ENCODE assay signal across 1 cellular context in the genomic region with DNA sequence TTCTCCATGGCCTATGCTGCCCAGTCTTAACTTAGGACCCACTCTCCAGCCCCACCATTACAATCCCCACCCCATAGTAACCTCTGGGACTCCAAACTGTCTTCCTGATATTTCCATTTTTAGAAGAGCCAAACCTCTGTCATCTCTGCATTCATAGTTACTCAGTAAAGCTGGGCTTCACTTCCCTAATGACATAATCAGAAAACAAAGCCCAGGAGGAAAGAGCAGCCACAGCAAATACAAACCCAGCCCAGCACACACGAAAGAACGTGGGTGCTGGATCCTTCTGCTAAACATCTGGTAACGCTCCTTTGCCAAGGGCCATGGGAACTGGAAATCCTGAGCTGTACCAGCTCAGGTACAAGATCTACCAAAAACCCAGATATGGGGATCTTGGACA.
TF ChIP-seq lines count a peak whose summit lies in the region.

No MANE protein-coding gene starts in this region.

TF ChIP-seq in IMR-90, 13 proteins besides CTCF, POLR2A, EP300 and RAD21:
- TF ChIP-seq RCOR1 (IDR thresholded peaks at IDR 0.05; ENCODE audit: insufficient replicate concordance, low read length) (no peak), MAZ (IDR thresholded peaks at IDR 0.05; ENCODE audit: borderline replicate concordance, low read depth, low read length) (no peak), NFE2L2 (IDR thresholded peaks at IDR 0.05; ENCODE audit: low read depth, low read length) (no peak), FOS (IDR thresholded peaks at IDR 0.05; ENCODE audit: low read depth, low read length) (no peak), SMC3 (IDR thresholded peaks at IDR 0.05; ENCODE audit: low read depth, low read length) (no peak), RFX5 (IDR thresholded peaks at IDR 0.05; ENCODE audit: low read depth, low read length) (no peak), MAFK (IDR thresholded peaks at IDR 0.05; ENCODE audit: low read depth, low read length) (no peak), CEBPB (IDR thresholded peaks at IDR 0.05; ENCODE audit: low read depth, low read length) (no peak)
- TF ChIP-seq, protein P1, sequence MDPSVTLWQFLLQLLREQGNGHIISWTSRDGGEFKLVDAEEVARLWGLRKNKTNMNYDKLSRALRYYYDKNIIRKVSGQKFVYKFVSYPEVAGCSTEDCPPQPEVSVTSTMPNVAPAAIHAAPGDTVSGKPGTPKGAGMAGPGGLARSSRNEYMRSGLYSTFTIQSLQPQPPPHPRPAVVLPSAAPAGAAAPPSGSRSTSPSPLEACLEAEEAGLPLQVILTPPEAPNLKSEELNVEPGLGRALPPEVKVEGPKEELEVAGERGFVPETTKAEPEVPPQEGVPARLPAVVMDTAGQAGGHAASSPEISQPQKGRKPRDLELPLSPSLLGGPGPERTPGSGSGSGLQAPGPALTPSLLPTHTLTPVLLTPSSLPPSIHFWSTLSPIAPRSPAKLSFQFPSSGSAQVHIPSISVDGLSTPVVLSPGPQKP (IDR thresholded peaks at IDR 0.05; ENCODE audit: borderline replicate concordance, low read depth, low read length), result no peak
- TF ChIP-seq, protein P2, sequence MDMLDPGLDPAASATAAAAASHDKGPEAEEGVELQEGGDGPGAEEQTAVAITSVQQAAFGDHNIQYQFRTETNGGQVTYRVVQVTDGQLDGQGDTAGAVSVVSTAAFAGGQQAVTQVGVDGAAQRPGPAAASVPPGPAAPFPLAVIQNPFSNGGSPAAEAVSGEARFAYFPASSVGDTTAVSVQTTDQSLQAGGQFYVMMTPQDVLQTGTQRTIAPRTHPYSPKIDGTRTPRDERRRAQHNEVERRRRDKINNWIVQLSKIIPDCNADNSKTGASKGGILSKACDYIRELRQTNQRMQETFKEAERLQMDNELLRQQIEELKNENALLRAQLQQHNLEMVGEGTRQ (IDR thresholded peaks at IDR 0.05; ENCODE audit: low read depth, low read length), result no peak
